Comparison of ENCODE assay signal across 22 cellular contexts in the genomic region with DNA sequence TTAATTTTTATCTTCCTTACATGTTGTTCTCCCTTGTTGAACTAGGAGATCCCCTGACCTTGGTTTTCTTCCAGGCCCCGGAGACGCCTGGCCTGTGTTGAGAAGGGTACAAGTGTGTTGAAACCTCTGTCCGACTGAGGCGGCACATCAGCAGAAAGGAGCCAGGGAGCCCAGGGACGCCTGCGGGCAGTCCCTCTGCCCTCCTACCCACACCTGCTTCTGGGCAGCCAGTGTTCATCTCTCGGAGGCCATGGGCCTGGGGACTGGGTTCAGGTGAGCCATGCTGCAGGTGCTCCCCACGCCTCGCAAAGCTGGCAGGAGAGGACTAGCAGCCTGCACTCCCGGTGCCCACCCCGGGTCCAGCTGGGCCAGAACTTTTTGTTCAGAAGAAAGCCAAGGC.
"Had no signal": no experiment of that assay in that cellular context is flagged by ENCODE, and none has a peak within 500 bp of the region (broad histone marks: within the 10 kb centered on the region; RNA-seq: fewer than 3 reads in every experiment).

No MANE protein-coding gene starts in this region.

- H3K27me3 ChIP-seq: pancreas, testis had no signal

- H3K36me3 ChIP-seq: neutrophil, pancreas, tibial artery had no signal

- ATAC-seq: mucosa of descending colon; natural killer cell treated with Interleukin-12 subunit alpha and Interleukin-12 subunit beta and Interleukin-15 and Interleukin-18, amount 100 ng/mL, for 72 hours; stimulated activated naive CD8-positive, alpha-beta T cell treated with anti-CD3 and anti-CD28 coated beads, Interleukin-15, Interleukin-2, amounts not matched to agents 100 U/mL and 50 U/mL, for 24 hours had no signal

- H3K9me3 ChIP-seq: mucosa of descending colon, neutrophil, pancreas, testis, tibial artery had no signal

- FAIRE-seq: frontal cortex, keratinocyte, pancreas, urothelium cell line had no signal

- DNase-seq: cortex of kidney; dorsolateral prefrontal cortex; effector CD4-positive, alpha-beta T cell; hypothalamus; mucosa of descending colon; naive B cell; stimulated activated CD4-positive, alpha-beta T cell treated with anti-CD3 and anti-CD28 coated beads, Interleukin-12 subunit alpha, Interleukin-12 subunit beta, amount 100 ng/mL, for 4 hours; stimulated activated CD4-positive, alpha-beta T cell treated with anti-CD3 and anti-CD28 coated beads, Interleukin-1b, Interleukin-23, amount 100 ng/mL, for 48 hours; stimulated activated CD4-positive, alpha-beta T cell treated with anti-CD3 and anti-CD28 coated beads, Interleukin-4, amount 100 ng/mL, for 1 hour; stimulated activated CD8-positive, alpha-beta memory T cell treated with anti-CD3 and anti-CD28 coated beads, Interleukin-4, amount 100 ng/mL, for 48 hours; stimulated activated naive CD8-positive, alpha-beta T cell treated with anti-CD3 and anti-CD28 coated beads, Interleukin-15, Interleukin-2, amounts not matched to agents 100 U/mL and 50 U/mL, for 24 hours; substantia nigra; testis had no signal

- H3K4me1 ChIP-seq: pancreas, testis, tibial artery had no signal

- H3K4me3 ChIP-seq: dorsolateral prefrontal cortex, lung, mucosa of descending colon, pancreas, skin epidermis, testis, tibial artery had no signal

- H3K27ac ChIP-seq: dorsolateral prefrontal cortex, neutrophil, pancreas, skin epidermis, testis, tibial artery had no signal
